9 cellular contexts compared by ENCODE assay signal in genomic region chr17:57603978-57604377, GRCh38.
A peak's percentile ranks its signal among the peaks of the same experiment; 100 is the strongest.
DNase-seq lines count a peak whose midpoint lies in the region; ATAC-seq and TF ChIP-seq lines count a peak whose summit lies in the region.
"Had no signal": no experiment of that assay in that cellular context is flagged by ENCODE, and none has a peak within 500 bp of the region (broad histone marks: within the 10 kb centered on the region; RNA-seq: fewer than 3 reads in every experiment).

No MANE protein-coding gene starts in this region.

- peak overlapping the region; percentile 89 for H3K27ac Mint-ChIP-seq in T-helper 2 cell treated with Interferon-gamma antibody and Interleukin-4, amounts not matched to agents 5 μg/mL and 100 μg/mL, for 36 hours

- H3K36me3 Mint-ChIP-seq in T-helper 2 cell treated with Interferon-gamma antibody and Interleukin-4, amounts not matched to agents 5 μg/mL and 100 μg/mL, for 36 hours (ENCODE audit: low read depth): peaks cover 18% of the 10 kb centered on the region

- H3K27ac ChIP-seq in angular gyrus (ENCODE audit: low read depth, low read length): peak overlapping the region; percentile 73
- H3K27ac ChIP-seq: epithelial cell of prostate had no signal

- DNase-seq in GM06990 (ENCODE audit: extremely low read depth, insufficient read length): peak; percentile 37
- DNase-seq in T-helper 2 cell treated with Interferon-gamma antibody and Interleukin-4, amounts not matched to agents 5 μg/mL and 100 μg/mL, for 36 hours (ENCODE audit: low spot score): peak; percentile 48
- DNase-seq in stimulated activated CD4-positive, alpha-beta T cell treated with anti-CD3 and anti-CD28 coated beads, Interleukin-12 subunit alpha, Interleukin-12 subunit beta, amount 100 ng/mL, for 4 hours: peak; percentile 42
- DNase-seq in NCI-H2196 treated with DMSO at 0.1 percent for 48 hours (lab: John Stamatoyannopoulos, UW; ENCODE audit: unreplicated experiment): no peak
- DNase-seq in NCI-H2081 (lab: John Stamatoyannopoulos, UW): no peak

- H3K9me3 Mint-ChIP-seq in T-helper 2 cell treated with Interferon-gamma antibody and Interleukin-4, amounts not matched to agents 5 μg/mL and 100 μg/mL, for 36 hours: no peaks in the 10 kb centered on the region

- H3K4me1 Mint-ChIP-seq in T-helper 2 cell treated with Interferon-gamma antibody and Interleukin-4, amounts not matched to agents 5 μg/mL and 100 μg/mL, for 36 hours (ENCODE audit: low read depth): peaks cover 67% of the 10 kb centered on the region

- ATAC-seq in HG03342 (IDR thresholded peaks at IDR 0.05; ENCODE audit: unreplicated experiment) (peak; percentile 43), GM18519 (IDR thresholded peaks at IDR 0.05; ENCODE audit: low FRiP score, unreplicated experiment) (no peak)

- H3K4me3 Mint-ChIP-seq in T-helper 2 cell treated with Interferon-gamma antibody and Interleukin-4, amounts not matched to agents 5 μg/mL and 100 μg/mL, for 36 hours: peak overlapping the region; percentile 71

- no peak overlapping the region for H3K4me3 ChIP-seq in GM06990 (replicated peaks; ENCODE audit: low read depth, low read length)

- no peaks in the 10 kb centered on the region for H3K27me3 ChIP-seq in GM06990 (replicated peaks; ENCODE audit: control insufficient read depth, insufficient read depth, low read length)

- TF ChIP-seq CTCF in GM06990 (IDR thresholded peaks at IDR 0.05; ENCODE audit: insufficient read depth, low read length, poor library complexity, severe bottlenecking): no peak

- no peaks in the 10 kb centered on the region for H3K27me3 Mint-ChIP-seq in T-helper 2 cell treated with Interferon-gamma antibody and Interleukin-4, amounts not matched to agents 5 μg/mL and 100 μg/mL, for 36 hours (ENCODE audit: low read depth)

- H3K36me3 ChIP-seq in GM06990 (ENCODE audit: control insufficient read depth, insufficient read depth, low read length): peaks cover 3% of the 10 kb centered on the region

Comparison
In these comparisons a context has a peak if more than half of its experiments do, and no peak if none do; other contexts are left out.
1. DNase-seq: peak in GM06990 (single experiment), T-helper 2 cell treated with Interferon-gamma antibody and Interleukin-4, amounts not matched to agents 5 μg/mL and 100 μg/mL, for 36 hours (single experiment) and stimulated activated CD4-positive, alpha-beta T cell treated with anti-CD3 and anti-CD28 coated beads, Interleukin-12 subunit alpha, Interleukin-12 subunit beta, amount 100 ng/mL, for 4 hours (single experiment); none in NCI-H2196 treated with DMSO at 0.1 percent for 48 hours (single experiment) and NCI-H2081 (0 of 2).